ENCODE assay signal across 25 cellular contexts in the genomic region with DNA sequence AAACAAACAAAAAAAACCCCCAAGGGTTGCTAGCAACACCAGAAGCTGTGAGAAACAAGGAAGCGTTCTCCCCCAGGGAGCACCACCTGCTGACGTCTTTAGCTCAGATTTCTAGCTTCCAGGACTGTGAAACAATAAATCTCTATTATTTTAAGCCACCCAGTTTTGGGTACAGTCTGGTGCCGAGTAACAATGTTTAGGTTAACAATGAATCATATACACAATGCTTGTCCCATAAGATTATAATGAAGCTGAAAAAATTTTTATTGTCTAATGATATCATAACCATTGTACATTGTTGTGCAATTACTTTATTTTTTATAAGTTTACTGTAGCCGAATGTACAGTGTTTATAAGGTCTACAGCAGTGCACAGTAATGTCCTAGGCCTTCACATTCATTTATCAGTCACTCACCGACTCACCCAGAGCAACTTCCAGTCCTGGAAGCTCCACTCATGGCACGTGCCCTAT.
DNase-seq lines count a peak whose midpoint lies in the region; ATAC-seq, FAIRE-seq and TF ChIP-seq lines count a peak whose summit lies in the region.
"Had no signal": no experiment of that assay in that cellular context is flagged by ENCODE, and none has a peak within 500 bp of the region (broad histone marks: within the 10 kb centered on the region; RNA-seq: fewer than 3 reads in every experiment).

No MANE protein-coding gene starts in this region.

- CTCF ChIA-PET in A549 (lab: Yijun Ruan, JAX) (interaction anchor here (0.6 to 1.1 kb wide), 2 partner anchors 8 to 632 kb away, joined by 3 read pairs; no protein-coding TSS in a partner anchor), T-cell (lab: Charles Lee) (no interaction called here), WTC11 (lab: Charles Lee) (interaction anchor here (0.8 kb wide), 1 partner anchor 574 kb away, joined by 4 read pairs; no protein-coding TSS in a partner anchor)

- H3K4me3 ChIP-seq in A549: no peak overlapping the region
- H3K4me3 ChIP-seq: body of pancreas, skin epidermis, upper lobe of right lung had no signal

- H3K4me3 Mint-ChIP-seq in HFFc6: no peak overlapping the region
- H3K4me3 Mint-ChIP-seq in T-cell: no peak overlapping the region
- H3K4me3 Mint-ChIP-seq in WTC11: no peak overlapping the region
- H3K4me3 Mint-ChIP-seq: activated CD8-positive, alpha-beta T cell treated with anti-CD3 and anti-CD28 coated beads for 36 hours; activated naive CD8-positive, alpha-beta T cell; CD4-positive, alpha-beta T cell; dendritic cell treated with granulocyte-macrophage colony-stimulating factor and Interleukin-4, amounts not matched to agents 40 ng/mL and 50 ng/mL, for 4 days; nephron had no signal

- no peaks in the 10 kb centered on the region for H3K36me3 Mint-ChIP-seq in HFFc6 (ENCODE audit: low read depth)
- no peaks in the 10 kb centered on the region for H3K36me3 Mint-ChIP-seq in T-cell
- H3K36me3 Mint-ChIP-seq in WTC11: no peaks in the 10 kb centered on the region
- H3K36me3 Mint-ChIP-seq: activated naive CD8-positive, alpha-beta T cell had no signal

- no peak overlapping the region for H3K4me2 ChIP-seq in A549

- POLR2A ChIA-PET in A549 (lab: Yijun Ruan, JAX) (interaction anchor here (0.9 kb wide), 1 partner anchor 13 kb away, joined by 3 read pairs; no protein-coding TSS in a partner anchor), T-cell (lab: Charles Lee) (no interaction called here), WTC11 (lab: Charles Lee) (no interaction called here)

- H3K27me3 Mint-ChIP-seq in HFFc6 (ENCODE audit: insufficient read depth): peaks cover 1% of the 10 kb centered on the region; the same call in 1 of the 2 replicates
- H3K27me3 Mint-ChIP-seq in T-cell: no peaks in the 10 kb centered on the region
- no peaks in the 10 kb centered on the region for H3K27me3 Mint-ChIP-seq in WTC11 (ENCODE audit: low read depth)
- H3K27me3 Mint-ChIP-seq: activated CD8-positive, alpha-beta T cell treated with anti-CD3 and anti-CD28 coated beads for 36 hours; activated naive CD8-positive, alpha-beta T cell; CD4-positive, alpha-beta T cell; dendritic cell treated with granulocyte-macrophage colony-stimulating factor and Interleukin-4, amounts not matched to agents 40 ng/mL and 50 ng/mL, for 4 days had no signal

- intact Hi-C loops in left colon (cut with DNase I, micrococcal nuclease): no loop called here

- H3K27ac Mint-ChIP-seq in HFFc6 (no peak overlapping the region; the same call in 1 of the 2 replicates), T-cell (no peak overlapping the region), WTC11 (no peak overlapping the region)
- H3K27ac Mint-ChIP-seq: activated CD8-positive, alpha-beta T cell treated with anti-CD3 and anti-CD28 coated beads for 36 hours; activated naive CD8-positive, alpha-beta T cell; CD4-positive, alpha-beta T cell; dendritic cell treated with granulocyte-macrophage colony-stimulating factor and Interleukin-4, amounts not matched to agents 40 ng/mL and 50 ng/mL, for 4 days; nephron had no signal

- H3K9me3 Mint-ChIP-seq in HFFc6 (no peaks in the 10 kb centered on the region), T-cell (no peaks in the 10 kb centered on the region), WTC11 (no peaks in the 10 kb centered on the region)
- H3K9me3 Mint-ChIP-seq: dendritic cell treated with granulocyte-macrophage colony-stimulating factor and Interleukin-4, amounts not matched to agents 40 ng/mL and 50 ng/mL, for 4 days; nephron had no signal

- DNase-seq in A549 (ENCODE audit: low read depth in 1 of 2, low spot score in 1 of 2) (peak in 1 of 2 experiments; percentile 41), HFFc6 (peak; percentile 5), T1000 (lab: John Stamatoyannopoulos, UW) (peak; percentile 30), left colon (no peak), T-cell (no peak), WTC11 (ENCODE audit: low spot score) (no peak)
- DNase-seq: ACHN; activated CD8-positive, alpha-beta T cell treated with anti-CD3 and anti-CD28 coated beads for 36 hours; activated T-cell treated with anti-CD3 and anti-CD28 coated beads, Interleukin-2, amount 50 U/mL, for 48 hours; body of pancreas; CD4-positive, alpha-beta T cell; foreskin melanocyte; hippocampal formation; NCI-H1436 treated with DMSO at 0.1 percent for 48 hours; NCI-H82; stimulated activated CD4-positive, alpha-beta T cell treated with anti-CD3 and anti-CD28 coated beads, Interleukin-2, amount 100 ng/mL, for 48 hours; upper lobe of right lung had no signal

- no peaks in the 10 kb centered on the region for H3K4me1 ChIP-seq in A549
- H3K4me1 ChIP-seq: body of pancreas had no signal

- ATAC-seq in A549: peak; percentile 13 to 50; a peak in 2 of 6 replicates
- peak; percentile 34 for ATAC-seq in left colon
- no peak for ATAC-seq in T-cell (replicated peaks in 1 of 4)
- no peak for ATAC-seq in GM18505 (IDR thresholded peaks at IDR 0.05; ENCODE audit: unreplicated experiment)
- no peak for ATAC-seq in GM19023 (IDR thresholded peaks at IDR 0.05; ENCODE audit: unreplicated experiment)
- ATAC-seq in WTC11: no peak
- ATAC-seq: activated CD8-positive, alpha-beta T cell treated with anti-CD3 and anti-CD28 coated beads for 36 hours; body of pancreas; upper lobe of right lung had no signal

- TF ChIP-seq RAD21 in A549 (conservative IDR thresholded peaks at IDR 0.05 in 1 of 2, IDR thresholded peaks at IDR 0.05 in 1 of 2): no peak

- TF ChIP-seq EP300 in A549 (IDR thresholded peaks at IDR 0.05): no peak

- H3K4me1 Mint-ChIP-seq in HFFc6 (ENCODE audit: low read depth) (no peaks in the 10 kb centered on the region), T-cell (peaks cover 35 to 40% (median 36%) of the 10 kb centered on the region in 3 donors), WTC11 (no peaks in the 10 kb centered on the region)
- H3K4me1 Mint-ChIP-seq: nephron had no signal

- TF ChIP-seq POLR2A in A549 (IDR thresholded peaks at IDR 0.05; ENCODE audit: low read length): no peak
- TF ChIP-seq POLR2A in GM18505 (IDR thresholded peaks at IDR 0.05; ENCODE audit: borderline replicate concordance, extremely low read depth, insufficient read depth, insufficient read length): no peak

- no peak overlapping the region for H3K27ac ChIP-seq in A549
- H3K27ac ChIP-seq: body of pancreas, skin epidermis, upper lobe of right lung had no signal

- FAIRE-seq in A549 (lab: Jason Lieb, UNC): no peak
- FAIRE-seq: HTR-8/SVneo, keratinocyte had no signal

- 57% methylated on average over 6 of the region's 6 CpGs for WGBS in A549 (ENCODE audit: missing lambda C conversion rate)

- H3K9me3 ChIP-seq in A549: no peaks in the 10 kb centered on the region
- H3K9me3 ChIP-seq: body of pancreas, upper lobe of right lung had no signal

- TF ChIP-seq CTCF in A549 (IDR thresholded peaks at IDR 0.05): no peak
- TF ChIP-seq CTCF in HFFc6 (IDR thresholded peaks at IDR 0.05): no peak
- TF ChIP-seq CTCF in WTC11 (IDR thresholded peaks at IDR 0.05): no peak

TF ChIP-seq in A549, 52 proteins besides CTCF, POLR2A, EP300 and RAD21 (continues in another document):
- TF ChIP-seq CBX8 (IDR thresholded peaks at IDR 0.05) (no peak), JUNB (IDR thresholded peaks at IDR 0.05) (no peak), NPAS2 (CRISPR knock-in tag; IDR thresholded peaks at IDR 0.05; ENCODE audit: borderline replicate concordance) (no peak), HDAC2 (IDR thresholded peaks at IDR 0.05) (no peak), HOXB13 (CRISPR knock-in tag; IDR thresholded peaks at IDR 0.05; ENCODE audit: low read depth) (no peak), CBX2 (IDR thresholded peaks at IDR 0.05; ENCODE audit: borderline replicate concordance, low read depth) (no peak)
- TF ChIP-seq, protein P1, sequence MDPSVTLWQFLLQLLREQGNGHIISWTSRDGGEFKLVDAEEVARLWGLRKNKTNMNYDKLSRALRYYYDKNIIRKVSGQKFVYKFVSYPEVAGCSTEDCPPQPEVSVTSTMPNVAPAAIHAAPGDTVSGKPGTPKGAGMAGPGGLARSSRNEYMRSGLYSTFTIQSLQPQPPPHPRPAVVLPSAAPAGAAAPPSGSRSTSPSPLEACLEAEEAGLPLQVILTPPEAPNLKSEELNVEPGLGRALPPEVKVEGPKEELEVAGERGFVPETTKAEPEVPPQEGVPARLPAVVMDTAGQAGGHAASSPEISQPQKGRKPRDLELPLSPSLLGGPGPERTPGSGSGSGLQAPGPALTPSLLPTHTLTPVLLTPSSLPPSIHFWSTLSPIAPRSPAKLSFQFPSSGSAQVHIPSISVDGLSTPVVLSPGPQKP (IDR thresholded peaks at IDR 0.05; ENCODE audit: low read depth, low read length): no peak
- TF ChIP-seq, protein P2, sequence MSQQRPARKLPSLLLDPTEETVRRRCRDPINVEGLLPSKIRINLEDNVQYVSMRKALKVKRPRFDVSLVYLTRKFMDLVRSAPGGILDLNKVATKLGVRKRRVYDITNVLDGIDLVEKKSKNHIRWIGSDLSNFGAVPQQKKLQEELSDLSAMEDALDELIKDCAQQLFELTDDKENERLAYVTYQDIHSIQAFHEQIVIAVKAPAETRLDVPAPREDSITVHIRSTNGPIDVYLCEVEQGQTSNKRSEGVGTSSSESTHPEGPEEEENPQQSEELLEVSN (IDR thresholded peaks at IDR 0.05; ENCODE audit: borderline replicate concordance, low read depth): no peak

TF ChIP-seq in WTC11, 78 proteins besides CTCF, POLR2A, EP300 and RAD21:
- TF ChIP-seq ZBTB21 (CRISPR knock-in tag; IDR thresholded peaks at IDR 0.05; ENCODE audit: borderline replicate concordance) (no peak), CREB1 (CRISPR knock-in tag; IDR thresholded peaks at IDR 0.05) (no peak), EMX1 (CRISPR knock-in tag; IDR thresholded peaks at IDR 0.05) (no peak), ELF4 (CRISPR knock-in tag; IDR thresholded peaks at IDR 0.05; ENCODE audit: low read depth) (no peak), ZNF138 (CRISPR knock-in tag; conservative IDR thresholded peaks at IDR 0.05) (no peak)
- TF ChIP-seq, protein P3, sequence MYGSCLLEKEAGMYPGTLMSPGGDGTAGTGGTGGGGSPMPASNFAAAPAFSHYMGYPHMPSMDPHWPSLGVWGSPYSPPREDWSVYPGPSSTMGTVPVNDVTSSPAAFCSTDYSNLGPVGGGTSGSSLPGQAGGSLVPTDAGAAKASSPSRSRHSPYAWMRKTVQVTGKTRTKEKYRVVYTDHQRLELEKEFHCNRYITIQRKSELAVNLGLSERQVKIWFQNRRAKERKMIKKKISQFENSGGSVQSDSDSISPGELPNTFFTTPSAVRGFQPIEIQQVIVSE (CRISPR knock-in tag; IDR thresholded peaks at IDR 0.05; ENCODE audit: borderline replicate concordance): no peak
- TF ChIP-seq, protein P4, sequence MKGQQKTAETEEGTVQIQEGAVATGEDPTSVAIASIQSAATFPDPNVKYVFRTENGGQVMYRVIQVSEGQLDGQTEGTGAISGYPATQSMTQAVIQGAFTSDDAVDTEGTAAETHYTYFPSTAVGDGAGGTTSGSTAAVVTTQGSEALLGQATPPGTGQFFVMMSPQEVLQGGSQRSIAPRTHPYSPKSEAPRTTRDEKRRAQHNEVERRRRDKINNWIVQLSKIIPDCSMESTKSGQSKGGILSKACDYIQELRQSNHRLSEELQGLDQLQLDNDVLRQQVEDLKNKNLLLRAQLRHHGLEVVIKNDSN (CRISPR knock-in tag; IDR thresholded peaks at IDR 0.05): no peak

Comparison
In these comparisons a context has a peak if more than half of its experiments do, and no peak if none do; other contexts are left out.
1. ATAC-seq: peak in A549 (2 of 2) and left colon (single experiment); none in T-cell (0 of 4), GM18505 (single experiment), GM19023 (single experiment) and WTC11 (single experiment).
2. DNase-seq: peak in HFFc6 (single experiment) and T1000 (single experiment); none in left colon (0 of 2), T-cell (0 of 34) and WTC11 (single experiment).
3. CTCF ChIA-PET loops: an anchor here in A549 (0.6 to 1.1 kb wide) and WTC11 (0.8 kb wide); none called in T-cell.